In genomic region chr7:2007526-2007925, GRCh38 we compare ENCODE assay signal across 12 cellular contexts.
"Had no signal": no experiment of that assay in that cellular context is flagged by ENCODE, and none has a peak within 500 bp of the region (broad histone marks: within the 10 kb centered on the region; RNA-seq: fewer than 3 reads in every experiment).

No MANE protein-coding gene starts in this region.

- H3K27ac Mint-ChIP-seq: activated naive CD8-positive, alpha-beta T cell treated with anti-CD3 and anti-CD28 coated beads, Interleukin-2, amount 10 ng/mL, durations not matched to agents 7 days and 5 days; activated T-helper 17 cell treated with anti-CD3 and anti-CD28 coated beads, Interleukin-2, amount 50 U/mL, for 72 hours; mesothelial cell of epicardium; progenitor cell of endocrine pancreas; stimulated activated naive CD8-positive, alpha-beta T cell treated with anti-CD3 and anti-CD28 coated beads, Interleukin-15, Interleukin-2, amounts not matched to agents 100 ng/mL and 50 ng/mL, for 24 hours had no signal

- H3K36me3 ChIP-seq: right lobe of liver had no signal

- H3K27me3 ChIP-seq: right lobe of liver, testis had no signal

- H3K9me3 ChIP-seq: right lobe of liver, testis had no signal

- H3K4me1 ChIP-seq: right lobe of liver had no signal

- DNase-seq: activated CD4-positive, alpha-beta T cell treated with anti-CD3 and anti-CD28 coated beads for 4 hours; activated naive CD8-positive, alpha-beta T cell treated with anti-CD3 and anti-CD28 coated beads, Interleukin-2, amount 10 ng/mL, durations not matched to agents 7 days and 5 days; foreskin melanocyte; stimulated activated CD4-positive, alpha-beta T cell treated with anti-CD3 and anti-CD28 coated beads, Interleukin-12 subunit alpha, Interleukin-12 subunit beta, amount 100 ng/mL, for 4 hours; SW 1271; T-helper 9 cell; testis had no signal

- ATAC-seq: activated T-helper 17 cell treated with anti-CD3 and anti-CD28 coated beads, Interleukin-2, amount 50 U/mL, for 72 hours; right lobe of liver had no signal

- H3K4me3 ChIP-seq: right lobe of liver, testis had no signal

- H3K27me3 Mint-ChIP-seq: activated naive CD8-positive, alpha-beta T cell treated with anti-CD3 and anti-CD28 coated beads, Interleukin-2, amount 10 ng/mL, durations not matched to agents 7 days and 5 days; activated T-helper 17 cell treated with anti-CD3 and anti-CD28 coated beads, Interleukin-2, amount 50 U/mL, for 72 hours; progenitor cell of endocrine pancreas; stimulated activated naive CD8-positive, alpha-beta T cell treated with anti-CD3 and anti-CD28 coated beads, Interleukin-15, Interleukin-2, amounts not matched to agents 100 ng/mL and 50 ng/mL, for 24 hours had no signal

- H3K27ac ChIP-seq: right lobe of liver, testis had no signal

- H3K9me3 Mint-ChIP-seq: activated naive CD8-positive, alpha-beta T cell treated with anti-CD3 and anti-CD28 coated beads, Interleukin-2, amount 10 ng/mL, durations not matched to agents 7 days and 5 days; activated T-helper 17 cell treated with anti-CD3 and anti-CD28 coated beads, Interleukin-2, amount 50 U/mL, for 72 hours; mesothelial cell of epicardium; stimulated activated naive CD8-positive, alpha-beta T cell treated with anti-CD3 and anti-CD28 coated beads, Interleukin-15, Interleukin-2, amounts not matched to agents 100 ng/mL and 50 ng/mL, for 24 hours had no signal

- H3K36me3 Mint-ChIP-seq: activated naive CD8-positive, alpha-beta T cell treated with anti-CD3 and anti-CD28 coated beads, Interleukin-2, amount 10 ng/mL, durations not matched to agents 7 days and 5 days; mesothelial cell of epicardium had no signal

- H3K4me3 Mint-ChIP-seq: activated naive CD8-positive, alpha-beta T cell treated with anti-CD3 and anti-CD28 coated beads, Interleukin-2, amount 10 ng/mL, durations not matched to agents 7 days and 5 days; activated T-helper 17 cell treated with anti-CD3 and anti-CD28 coated beads, Interleukin-2, amount 50 U/mL, for 72 hours; mesothelial cell of epicardium; stimulated activated naive CD8-positive, alpha-beta T cell treated with anti-CD3 and anti-CD28 coated beads, Interleukin-15, Interleukin-2, amounts not matched to agents 100 ng/mL and 50 ng/mL, for 24 hours had no signal

- H3K4me1 Mint-ChIP-seq: activated naive CD8-positive, alpha-beta T cell treated with anti-CD3 and anti-CD28 coated beads, Interleukin-2, amount 10 ng/mL, durations not matched to agents 7 days and 5 days had no signal
